In genomic region chr2:120611016-120611415, GRCh38 we compare ENCODE assay signal across 2 cellular contexts.
TF ChIP-seq lines count a peak whose summit lies in the region.

No MANE protein-coding gene starts in this region.

TF ChIP-seq in H1, 55 proteins besides CTCF, POLR2A, EP300 and RAD21:
- TF ChIP-seq SRF (IDR thresholded peaks at IDR 0.05; ENCODE audit: low read depth, low read length): no peak
- no peak for TF ChIP-seq POLR2AphosphoS5 (IDR thresholded peaks at IDR 0.05; ENCODE audit: low read depth, low read length)
- no peak for TF ChIP-seq BRCA1 (IDR thresholded peaks at IDR 0.05; ENCODE audit: low read depth, low read length)
- no peak for TF ChIP-seq FOSL1 (IDR thresholded peaks at IDR 0.05; ENCODE audit: insufficient read depth, low read depth, low read length)
- TF ChIP-seq CHD2 (IDR thresholded peaks at IDR 0.05; ENCODE audit: low read length): no peak
- no peak for TF ChIP-seq TAF1 (IDR thresholded peaks at IDR 0.05; ENCODE audit: low read depth, low read length)
- no peak for TF ChIP-seq EGR1 (IDR thresholded peaks at IDR 0.05; ENCODE audit: borderline replicate concordance, low read depth, low read length)
- TF ChIP-seq BACH1 (IDR thresholded peaks at IDR 0.05; ENCODE audit: low read length): no peak
- no peak for TF ChIP-seq TAF7 (optimal IDR thresholded peaks at IDR 0.05; ENCODE audit: borderline replicate concordance, low read depth, low read length)

TF ChIP-seq in HepG2, 621 proteins besides CTCF, POLR2A, EP300 and RAD21:
- no peak for TF ChIP-seq NCOR1 (IDR thresholded peaks at IDR 0.05; ENCODE audit: borderline replicate concordance, low read length)
- TF ChIP-seq, protein P1, sequence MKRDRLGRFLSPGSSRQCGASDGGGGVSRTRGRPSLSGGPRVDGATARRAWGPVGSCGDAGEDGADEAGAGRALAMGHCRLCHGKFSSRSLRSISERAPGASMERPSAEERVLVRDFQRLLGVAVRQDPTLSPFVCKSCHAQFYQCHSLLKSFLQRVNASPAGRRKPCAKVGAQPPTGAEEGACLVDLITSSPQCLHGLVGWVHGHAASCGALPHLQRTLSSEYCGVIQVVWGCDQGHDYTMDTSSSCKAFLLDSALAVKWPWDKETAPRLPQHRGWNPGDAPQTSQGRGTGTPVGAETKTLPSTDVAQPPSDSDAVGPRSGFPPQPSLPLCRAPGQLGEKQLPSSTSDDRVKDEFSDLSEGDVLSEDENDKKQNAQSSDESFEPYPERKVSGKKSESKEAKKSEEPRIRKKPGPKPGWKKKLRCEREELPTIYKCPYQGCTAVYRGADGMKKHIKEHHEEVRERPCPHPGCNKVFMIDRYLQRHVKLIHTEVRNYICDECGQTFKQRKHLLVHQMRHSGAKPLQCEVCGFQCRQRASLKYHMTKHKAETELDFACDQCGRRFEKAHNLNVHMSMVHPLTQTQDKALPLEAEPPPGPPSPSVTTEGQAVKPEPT (CRISPR knock-in tag; IDR thresholded peaks at IDR 0.05; ENCODE audit: low read depth): no peak
- no peak for TF ChIP-seq HMGA1 (CRISPR knock-in tag; conservative IDR thresholded peaks at IDR 0.05)
- peak; percentile 49; the same call in 1 of the 2 replicates for TF ChIP-seq ZNF768 (CRISPR knock-in tag; IDR thresholded peaks at IDR 0.05)
- TF ChIP-seq PAWR (CRISPR knock-in tag; IDR thresholded peaks at IDR 0.05; ENCODE audit: borderline replicate concordance): no peak
- no peak for TF ChIP-seq DZIP1 (CRISPR knock-in tag; IDR thresholded peaks at IDR 0.05)
